2 cellular contexts compared by ENCODE assay signal in the genomic region with DNA sequence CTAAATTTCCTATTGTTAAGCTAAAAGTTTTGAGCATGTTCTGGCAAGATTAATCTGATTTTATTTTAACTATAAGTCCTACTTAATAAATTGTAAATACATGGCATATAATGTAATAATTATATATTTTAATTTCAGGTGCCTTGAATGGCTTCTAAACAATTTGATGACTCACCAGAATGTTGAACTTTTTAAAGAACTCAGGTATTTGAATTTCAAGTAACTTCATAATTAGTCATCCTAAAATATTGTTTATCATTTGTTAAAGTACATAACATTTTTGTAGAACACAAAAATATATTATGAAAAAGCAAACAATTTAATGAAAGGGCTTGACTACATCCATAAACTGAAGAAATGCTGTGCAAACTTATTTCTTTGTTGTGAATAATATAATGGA.
TF ChIP-seq lines count a peak whose summit lies in the region.

No MANE protein-coding gene starts in this region.

TF ChIP-seq in HepG2, 621 proteins besides CTCF, POLR2A, EP300 and RAD21:
- TF ChIP-seq ELF3 (CRISPR knock-in tag; IDR thresholded peaks at IDR 0.05) (no peak), EED (CRISPR knock-in tag; IDR thresholded peaks at IDR 0.05) (no peak), U2AF2 (IDR thresholded peaks at IDR 0.05; ENCODE audit: low read depth, low read length) (no peak), RNF2 (conservative IDR thresholded peaks at IDR 0.05; ENCODE audit: low read depth) (no peak), MAFF (IDR thresholded peaks at IDR 0.05; ENCODE audit: low read depth, low read length) (peak; percentile 56), SOX13 (IDR thresholded peaks at IDR 0.05) (no peak), SOX13 (CRISPR knock-in tag; conservative IDR thresholded peaks at IDR 0.05 in 1 of 2, IDR thresholded peaks at IDR 0.05 in 1 of 2) (no peak), RFX3 (CRISPR knock-in tag; IDR thresholded peaks at IDR 0.05) (no peak), TSC22D2 (CRISPR knock-in tag; IDR thresholded peaks at IDR 0.05; ENCODE audit: borderline replicate concordance) (no peak), ZFP36L2 (CRISPR knock-in tag; IDR thresholded peaks at IDR 0.05) (no peak), NFE2 (CRISPR knock-in tag; IDR thresholded peaks at IDR 0.05) (no peak), MAFK (conservative IDR thresholded peaks at IDR 0.05 in 1 of 2, IDR thresholded peaks at IDR 0.05 in 1 of 2; ENCODE audit: low read length in 2 of 2) (peak; percentile 65 to 75; a peak in 3 of 4 replicates)
- TF ChIP-seq, protein P1, sequence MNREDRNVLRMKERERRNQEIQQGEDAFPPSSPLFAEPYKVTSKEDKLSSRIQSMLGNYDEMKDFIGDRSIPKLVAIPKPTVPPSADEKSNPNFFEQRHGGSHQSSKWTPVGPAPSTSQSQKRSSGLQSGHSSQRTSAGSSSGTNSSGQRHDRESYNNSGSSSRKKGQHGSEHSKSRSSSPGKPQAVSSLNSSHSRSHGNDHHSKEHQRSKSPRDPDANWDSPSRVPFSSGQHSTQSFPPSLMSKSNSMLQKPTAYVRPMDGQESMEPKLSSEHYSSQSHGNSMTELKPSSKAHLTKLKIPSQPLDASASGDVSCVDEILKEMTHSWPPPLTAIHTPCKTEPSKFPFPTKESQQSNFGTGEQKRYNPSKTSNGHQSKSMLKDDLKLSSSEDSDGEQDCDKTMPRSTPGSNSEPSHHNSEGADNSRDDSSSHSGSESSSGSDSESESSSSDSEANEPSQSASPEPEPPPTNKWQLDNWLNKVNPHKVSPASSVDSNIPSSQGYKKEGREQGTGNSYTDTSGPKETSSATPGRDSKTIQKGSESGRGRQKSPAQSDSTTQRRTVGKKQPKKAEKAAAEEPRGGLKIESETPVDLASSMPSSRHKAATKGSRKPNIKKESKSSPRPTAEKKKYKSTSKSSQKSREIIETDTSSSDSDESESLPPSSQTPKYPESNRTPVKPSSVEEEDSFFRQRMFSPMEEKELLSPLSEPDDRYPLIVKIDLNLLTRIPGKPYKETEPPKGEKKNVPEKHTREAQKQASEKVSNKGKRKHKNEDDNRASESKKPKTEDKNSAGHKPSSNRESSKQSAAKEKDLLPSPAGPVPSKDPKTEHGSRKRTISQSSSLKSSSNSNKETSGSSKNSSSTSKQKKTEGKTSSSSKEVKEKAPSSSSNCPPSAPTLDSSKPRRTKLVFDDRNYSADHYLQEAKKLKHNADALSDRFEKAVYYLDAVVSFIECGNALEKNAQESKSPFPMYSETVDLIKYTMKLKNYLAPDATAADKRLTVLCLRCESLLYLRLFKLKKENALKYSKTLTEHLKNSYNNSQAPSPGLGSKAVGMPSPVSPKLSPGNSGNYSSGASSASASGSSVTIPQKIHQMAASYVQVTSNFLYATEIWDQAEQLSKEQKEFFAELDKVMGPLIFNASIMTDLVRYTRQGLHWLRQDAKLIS (CRISPR knock-in tag; IDR thresholded peaks at IDR 0.05): no peak
- TF ChIP-seq, protein P2, sequence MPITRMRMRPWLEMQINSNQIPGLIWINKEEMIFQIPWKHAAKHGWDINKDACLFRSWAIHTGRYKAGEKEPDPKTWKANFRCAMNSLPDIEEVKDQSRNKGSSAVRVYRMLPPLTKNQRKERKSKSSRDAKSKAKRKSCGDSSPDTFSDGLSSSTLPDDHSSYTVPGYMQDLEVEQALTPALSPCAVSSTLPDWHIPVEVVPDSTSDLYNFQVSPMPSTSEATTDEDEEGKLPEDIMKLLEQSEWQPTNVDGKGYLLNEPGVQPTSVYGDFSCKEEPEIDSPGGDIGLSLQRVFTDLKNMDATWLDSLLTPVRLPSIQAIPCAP (CRISPR knock-in tag; IDR thresholded peaks at IDR 0.05; ENCODE audit: low read depth): no peak
- TF ChIP-seq, protein P3, sequence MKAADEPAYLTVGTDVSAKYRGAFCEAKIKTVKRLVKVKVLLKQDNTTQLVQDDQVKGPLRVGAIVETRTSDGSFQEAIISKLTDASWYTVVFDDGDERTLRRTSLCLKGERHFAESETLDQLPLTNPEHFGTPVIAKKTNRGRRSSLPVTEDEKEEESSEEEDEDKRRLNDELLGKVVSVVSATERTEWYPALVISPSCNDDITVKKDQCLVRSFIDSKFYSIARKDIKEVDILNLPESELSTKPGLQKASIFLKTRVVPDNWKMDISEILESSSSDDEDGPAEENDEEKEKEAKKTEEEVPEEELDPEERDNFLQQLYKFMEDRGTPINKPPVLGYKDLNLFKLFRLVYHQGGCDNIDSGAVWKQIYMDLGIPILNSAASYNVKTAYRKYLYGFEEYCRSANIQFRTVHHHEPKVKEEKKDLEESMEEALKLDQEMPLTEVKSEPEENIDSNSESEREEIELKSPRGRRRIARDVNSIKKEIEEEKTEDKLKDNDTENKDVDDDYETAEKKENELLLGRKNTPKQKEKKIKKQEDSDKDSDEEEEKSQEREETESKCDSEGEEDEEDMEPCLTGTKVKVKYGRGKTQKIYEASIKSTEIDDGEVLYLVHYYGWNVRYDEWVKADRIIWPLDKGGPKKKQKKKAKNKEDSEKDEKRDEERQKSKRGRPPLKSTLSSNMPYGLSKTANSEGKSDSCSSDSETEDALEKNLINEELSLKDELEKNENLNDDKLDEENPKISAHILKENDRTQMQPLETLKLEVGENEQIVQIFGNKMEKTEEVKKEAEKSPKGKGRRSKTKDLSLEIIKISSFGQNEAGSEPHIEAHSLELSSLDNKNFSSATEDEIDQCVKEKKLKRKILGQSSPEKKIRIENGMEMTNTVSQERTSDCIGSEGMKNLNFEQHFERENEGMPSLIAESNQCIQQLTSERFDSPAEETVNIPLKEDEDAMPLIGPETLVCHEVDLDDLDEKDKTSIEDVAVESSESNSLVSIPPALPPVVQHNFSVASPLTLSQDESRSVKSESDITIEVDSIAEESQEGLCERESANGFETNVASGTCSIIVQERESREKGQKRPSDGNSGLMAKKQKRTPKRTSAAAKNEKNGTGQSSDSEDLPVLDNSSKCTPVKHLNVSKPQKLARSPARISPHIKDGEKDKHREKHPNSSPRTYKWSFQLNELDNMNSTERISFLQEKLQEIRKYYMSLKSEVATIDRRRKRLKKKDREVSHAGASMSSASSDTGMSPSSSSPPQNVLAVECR (CRISPR knock-in tag; IDR thresholded peaks at IDR 0.05; ENCODE audit: borderline replicate concordance): no peak

TF ChIP-seq in K562, 482 proteins besides CTCF, POLR2A, EP300 and RAD21:
- TF ChIP-seq SIN3A (IDR thresholded peaks at IDR 0.05; ENCODE audit: borderline replicate concordance in 2 of 2, control insufficient read depth in 1 of 2, low read depth in 2 of 2, low read length in 2 of 2) (no peak), C11orf30 (IDR thresholded peaks at IDR 0.05; ENCODE audit: low read depth) (peak; percentile 60), ZNF316 (IDR thresholded peaks at IDR 0.05) (peak; percentile 79), CCNT2 (IDR thresholded peaks at IDR 0.05; ENCODE audit: borderline replicate concordance, extremely low read depth, insufficient read length, low read depth, low read length) (no peak), NFE2 (IDR thresholded peaks at IDR 0.05; ENCODE audit: low read depth) (no peak), ELF4 (CRISPR knock-in tag; IDR thresholded peaks at IDR 0.05) (no peak), RFX7 (CRISPR knock-in tag; IDR thresholded peaks at IDR 0.05) (no peak), FOXA3 (CRISPR knock-in tag; conservative IDR thresholded peaks at IDR 0.05 in 1 of 2, IDR thresholded peaks at IDR 0.05 in 1 of 2) (no peak)
- TF ChIP-seq, protein P4, sequence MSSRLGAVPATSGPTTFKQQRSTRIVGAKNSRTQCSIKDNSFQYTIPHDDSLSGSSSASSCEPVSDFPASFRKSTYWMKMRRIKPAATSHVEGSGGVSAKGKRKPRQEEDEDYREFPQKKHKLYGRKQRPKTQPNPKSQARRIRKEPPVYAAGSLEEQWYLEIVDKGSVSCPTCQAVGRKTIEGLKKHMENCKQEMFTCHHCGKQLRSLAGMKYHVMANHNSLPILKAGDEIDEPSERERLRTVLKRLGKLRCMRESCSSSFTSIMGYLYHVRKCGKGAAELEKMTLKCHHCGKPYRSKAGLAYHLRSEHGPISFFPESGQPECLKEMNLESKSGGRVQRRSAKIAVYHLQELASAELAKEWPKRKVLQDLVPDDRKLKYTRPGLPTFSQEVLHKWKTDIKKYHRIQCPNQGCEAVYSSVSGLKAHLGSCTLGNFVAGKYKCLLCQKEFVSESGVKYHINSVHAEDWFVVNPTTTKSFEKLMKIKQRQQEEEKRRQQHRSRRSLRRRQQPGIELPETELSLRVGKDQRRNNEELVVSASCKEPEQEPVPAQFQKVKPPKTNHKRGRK (tag; IDR thresholded peaks at IDR 0.05): no peak
- TF ChIP-seq, protein P5, sequence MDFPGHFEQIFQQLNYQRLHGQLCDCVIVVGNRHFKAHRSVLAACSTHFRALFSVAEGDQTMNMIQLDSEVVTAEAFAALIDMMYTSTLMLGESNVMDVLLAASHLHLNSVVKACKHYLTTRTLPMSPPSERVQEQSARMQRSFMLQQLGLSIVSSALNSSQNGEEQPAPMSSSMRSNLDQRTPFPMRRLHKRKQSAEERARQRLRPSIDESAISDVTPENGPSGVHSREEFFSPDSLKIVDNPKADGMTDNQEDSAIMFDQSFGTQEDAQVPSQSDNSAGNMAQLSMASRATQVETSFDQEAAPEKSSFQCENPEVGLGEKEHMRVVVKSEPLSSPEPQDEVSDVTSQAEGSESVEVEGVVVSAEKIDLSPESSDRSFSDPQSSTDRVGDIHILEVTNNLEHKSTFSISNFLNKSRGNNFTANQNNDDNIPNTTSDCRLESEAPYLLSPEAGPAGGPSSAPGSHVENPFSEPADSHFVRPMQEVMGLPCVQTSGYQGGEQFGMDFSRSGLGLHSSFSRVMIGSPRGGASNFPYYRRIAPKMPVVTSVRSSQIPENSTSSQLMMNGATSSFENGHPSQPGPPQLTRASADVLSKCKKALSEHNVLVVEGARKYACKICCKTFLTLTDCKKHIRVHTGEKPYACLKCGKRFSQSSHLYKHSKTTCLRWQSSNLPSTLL (IDR thresholded peaks at IDR 0.05): no peak
